In the genomic region with DNA sequence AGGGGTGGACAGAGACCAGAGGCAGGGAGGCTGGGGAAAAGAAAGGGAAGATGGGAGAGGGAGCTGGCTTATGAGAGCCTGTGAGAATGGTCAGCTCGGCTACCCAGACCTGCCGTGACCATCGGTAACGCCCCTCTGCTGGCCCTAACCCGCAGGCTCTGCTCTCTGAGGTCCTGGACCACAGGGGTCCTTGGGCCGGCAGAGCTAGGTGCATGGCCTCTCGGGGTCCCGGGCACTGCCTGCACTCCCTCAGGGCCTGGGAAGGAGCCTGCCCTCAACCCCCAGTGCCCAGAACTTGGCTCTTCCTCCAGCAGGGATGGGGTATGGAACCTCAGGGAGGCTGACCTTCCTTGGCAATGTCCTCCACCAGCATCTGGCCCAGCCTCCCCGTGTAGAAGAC, we compare ENCODE assay signal across 15 cellular contexts. TPM values are rescaled to one million over a fixed set of nuclear protein-coding genes. Genes with fewer than 3 reads are reported as not detected.
"Had no signal": no experiment of that assay in that cellular context is flagged by ENCODE, and none has a peak within 500 bp of the region (broad histone marks: within the 10 kb centered on the region; RNA-seq: fewer than 3 reads in every experiment).

No MANE protein-coding gene starts in this region.

- ATAC-seq: gastrocnemius medialis, sciatic nerve had no signal

- H3K27me3 ChIP-seq: gastrocnemius medialis, heart left ventricle, pancreas had no signal

- H3K9me3 ChIP-seq: gastrocnemius medialis, left ventricle myocardium inferior, pancreas had no signal

- H3K4me3 Mint-ChIP-seq: activated CD4-positive, alpha-beta T cell treated with anti-CD3 and anti-CD28 coated beads, Interleukin-2, amount 10 ng/mL, durations not matched to agents 24 days and 14 days; activated T-cell treated with anti-CD3 and anti-CD28 coated beads, Interleukin-2, amount 50 U/mL, for 72 hours; immature natural killer cell; stimulated activated memory B cell treated with anti-CD40 and anti-IgM and Interleukin-4, amounts not matched to agents 10 μg/mL and 1 μg/mL and 100 μg/mL, for 72 hours; T-helper 17 cell had no signal

- H3K36me3 ChIP-seq: gastrocnemius medialis, pancreas had no signal

- H3K4me2 ChIP-seq: smooth muscle cell had no signal

- DNase-seq: activated gamma-delta T cell, amniotic stem cell, gastrocnemius medialis, kidney glomerular epithelial cell had no signal

- H3K27ac ChIP-seq: gastrocnemius medialis, heart left ventricle, left ventricle myocardium inferior, pancreas had no signal

- H3K9me3 Mint-ChIP-seq: activated CD4-positive, alpha-beta T cell treated with anti-CD3 and anti-CD28 coated beads, Interleukin-2, amount 10 ng/mL, durations not matched to agents 24 days and 14 days; activated naive CD4-positive, alpha-beta T cell treated with anti-CD3 and anti-CD28 coated beads, Interleukin-2, amount 50 U/mL, for 72 hours; activated T-cell treated with anti-CD3 and anti-CD28 coated beads, Interleukin-2, amount 50 U/mL, for 72 hours; immature natural killer cell had no signal

- H3K27me3 Mint-ChIP-seq: activated CD4-positive, alpha-beta T cell treated with anti-CD3 and anti-CD28 coated beads, Interleukin-2, amount 10 ng/mL, durations not matched to agents 24 days and 14 days; T-helper 17 cell had no signal

- H3K27ac Mint-ChIP-seq: activated CD4-positive, alpha-beta T cell treated with anti-CD3 and anti-CD28 coated beads, Interleukin-2, amount 10 ng/mL, durations not matched to agents 24 days and 14 days; activated naive CD4-positive, alpha-beta T cell treated with anti-CD3 and anti-CD28 coated beads, Interleukin-2, amount 50 U/mL, for 72 hours; activated T-cell treated with anti-CD3 and anti-CD28 coated beads, Interleukin-2, amount 50 U/mL, for 72 hours; stimulated activated memory B cell treated with anti-CD40 and anti-IgM and Interleukin-4, amounts not matched to agents 10 μg/mL and 1 μg/mL and 100 μg/mL, for 72 hours; T-helper 17 cell had no signal

- H3K4me1 ChIP-seq: gastrocnemius medialis, pancreas had no signal

- H3K4me3 ChIP-seq: gastrocnemius medialis, heart left ventricle, left ventricle myocardium inferior, pancreas, smooth muscle cell had no signal

- H3K36me3 Mint-ChIP-seq: activated naive CD4-positive, alpha-beta T cell treated with anti-CD3 and anti-CD28 coated beads, Interleukin-2, amount 50 U/mL, for 72 hours; immature natural killer cell; stimulated activated memory B cell treated with anti-CD40 and anti-IgM and Interleukin-4, amounts not matched to agents 10 μg/mL and 1 μg/mL and 100 μg/mL, for 72 hours had no signal

RNA-seq across cellular contexts. Expression of a gene that starts 13.2 kb away (rescaled TPM):
- total RNA-seq: T-helper 17 cell had no signal
- polyA plus RNA-seq: immature natural killer cell had no signal
